Comparison of ENCODE assay signal across 1 cellular context in genomic region chr12:47778842-47779241, GRCh38.
TF ChIP-seq lines count a peak whose summit lies in the region.

No MANE protein-coding gene starts in this region.

TF ChIP-seq in IMR-90, 13 proteins besides CTCF, POLR2A, EP300 and RAD21:
- TF ChIP-seq USF2 (IDR thresholded peaks at IDR 0.05; ENCODE audit: low read depth, low read length) (no peak), SMC3 (IDR thresholded peaks at IDR 0.05; ENCODE audit: low read depth, low read length) (no peak), NFE2L2 (IDR thresholded peaks at IDR 0.05; ENCODE audit: low read depth, low read length) (no peak), MXI1 (IDR thresholded peaks at IDR 0.05; ENCODE audit: borderline replicate concordance, low read depth, low read length) (no peak), MAZ (IDR thresholded peaks at IDR 0.05; ENCODE audit: borderline replicate concordance, low read depth, low read length) (no peak), CEBPB (IDR thresholded peaks at IDR 0.05; ENCODE audit: low read depth, low read length) (no peak), BHLHE40 (IDR thresholded peaks at IDR 0.05; ENCODE audit: low read depth, low read length) (no peak), FOS (IDR thresholded peaks at IDR 0.05; ENCODE audit: low read depth, low read length) (no peak), MAFK (IDR thresholded peaks at IDR 0.05; ENCODE audit: low read depth, low read length) (no peak), RCOR1 (IDR thresholded peaks at IDR 0.05; ENCODE audit: insufficient replicate concordance, low read length) (no peak)
- TF ChIP-seq, protein P1, sequence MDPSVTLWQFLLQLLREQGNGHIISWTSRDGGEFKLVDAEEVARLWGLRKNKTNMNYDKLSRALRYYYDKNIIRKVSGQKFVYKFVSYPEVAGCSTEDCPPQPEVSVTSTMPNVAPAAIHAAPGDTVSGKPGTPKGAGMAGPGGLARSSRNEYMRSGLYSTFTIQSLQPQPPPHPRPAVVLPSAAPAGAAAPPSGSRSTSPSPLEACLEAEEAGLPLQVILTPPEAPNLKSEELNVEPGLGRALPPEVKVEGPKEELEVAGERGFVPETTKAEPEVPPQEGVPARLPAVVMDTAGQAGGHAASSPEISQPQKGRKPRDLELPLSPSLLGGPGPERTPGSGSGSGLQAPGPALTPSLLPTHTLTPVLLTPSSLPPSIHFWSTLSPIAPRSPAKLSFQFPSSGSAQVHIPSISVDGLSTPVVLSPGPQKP (IDR thresholded peaks at IDR 0.05; ENCODE audit: borderline replicate concordance, low read depth, low read length): no peak
